ENCODE assay signal across 26 cellular contexts in the genomic region with DNA sequence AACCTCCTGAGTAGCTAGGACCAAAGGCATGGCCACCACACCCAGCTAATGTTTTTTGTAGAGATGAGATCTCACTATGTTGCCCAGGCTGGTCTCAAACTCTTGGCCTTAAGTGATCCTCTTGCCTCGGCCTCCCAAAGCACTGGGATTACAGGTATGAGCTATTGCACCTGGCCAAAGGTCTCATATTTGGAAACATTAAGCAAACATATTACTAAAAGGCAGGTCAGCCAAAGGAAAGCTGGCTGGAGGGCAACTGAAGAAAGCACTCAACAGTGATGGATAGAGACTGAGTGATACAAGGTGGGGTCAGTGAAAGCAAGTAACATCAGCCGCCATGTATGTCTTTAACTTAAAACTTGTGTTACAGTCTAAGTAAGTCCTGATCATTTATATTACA.
"Had no signal": no experiment of that assay in that cellular context is flagged by ENCODE, and none has a peak within 500 bp of the region (broad histone marks: within the 10 kb centered on the region; RNA-seq: fewer than 3 reads in every experiment).

No MANE protein-coding gene starts in this region.

- DNase-seq: activated CD4-positive, alpha-beta memory T cell treated with anti-CD3 and anti-CD28 coated beads, Interleukin-2, amount 10 ng/mL, durations not matched to agents 7 days and 5 days; activated CD4-positive, alpha-beta T cell treated with anti-CD3 and anti-CD28 coated beads for 36 hours; activated CD4-positive, alpha-beta T cell treated with anti-CD3 and anti-CD28 coated beads, Interleukin-2, amount 50 U/mL, for 1 hour; activated CD8-positive, alpha-beta memory T cell treated with anti-CD3 and anti-CD28 coated beads, Interleukin-2, amount 50 U/mL, for 48 hours; activated effector memory CD4-positive, alpha-beta T cell treated with anti-CD3 and anti-CD28 coated beads, Interleukin-2, amount 50 U/mL, for 16 hours; activated naive CD4-positive, alpha-beta T cell treated with anti-CD3 and anti-CD28 coated beads, Interleukin-2, amount 50 U/mL, for 16 hours; activated T-cell treated with anti-CD3 and anti-CD28 coated beads, Interleukin-2, amount 50 U/mL, for 1 hour; aorta; caudate nucleus; KG1; NCI-H1048; NCI-H1930; NCI-H2107; NCI-H2171 treated with DMSO at 0.1 percent for 48 hours; NCI-H226; NCI-H510A; NCI-H526 treated with DMSO at 0.1 percent for 48 hours; NCI-H82; Right ventricle myocardium superior; SJCRH30; SK-N-SH; T-helper 17 cell; WERI-Rb-1 had no signal

- H3K27me3 ChIP-seq: breast epithelium, Peyer's patch, SJCRH30 had no signal

- H3K4me1 ChIP-seq: breast epithelium had no signal

- H3K9me3 Mint-ChIP-seq: activated CD4-positive, alpha-beta memory T cell treated with anti-CD3 and anti-CD28 coated beads, Interleukin-2, amount 10 ng/mL, durations not matched to agents 7 days and 5 days had no signal

- H3K9me3 ChIP-seq: breast epithelium, Peyer's patch, SJCRH30, SK-N-SH had no signal

- H3K27ac Mint-ChIP-seq: activated CD4-positive, alpha-beta memory T cell treated with anti-CD3 and anti-CD28 coated beads, Interleukin-2, amount 10 ng/mL, durations not matched to agents 7 days and 5 days had no signal

- H3K36me3 ChIP-seq: breast epithelium had no signal

- H3K27me3 Mint-ChIP-seq: activated CD4-positive, alpha-beta memory T cell treated with anti-CD3 and anti-CD28 coated beads, Interleukin-2, amount 10 ng/mL, durations not matched to agents 7 days and 5 days; activated CD4-positive, alpha-beta T cell treated with anti-CD3 and anti-CD28 coated beads for 36 hours; T-helper 17 cell had no signal

- H3K4me3 Mint-ChIP-seq: activated CD4-positive, alpha-beta memory T cell treated with anti-CD3 and anti-CD28 coated beads, Interleukin-2, amount 10 ng/mL, durations not matched to agents 7 days and 5 days; activated CD4-positive, alpha-beta T cell treated with anti-CD3 and anti-CD28 coated beads for 36 hours; T-helper 17 cell had no signal

- H3K4me3 ChIP-seq: breast epithelium, Peyer's patch, SJCRH30 had no signal

- H3K27ac ChIP-seq: breast epithelium, Peyer's patch, RWPE1, SJCRH30, WERI-Rb-1 had no signal

- ATAC-seq: activated CD4-positive, alpha-beta T cell treated with anti-CD3 and anti-CD28 coated beads for 36 hours; T-helper 17 cell had no signal
